ENCODE assay signal across 14 cellular contexts in genomic region chr7:157683251-157684156, GRCh38.
DNase-seq lines count a peak whose midpoint lies in the region; ATAC-seq and TF ChIP-seq lines count a peak whose summit lies in the region.
"Had no signal": no experiment of that assay in that cellular context is flagged by ENCODE, and none has a peak within 500 bp of the region (broad histone marks: within the 10 kb centered on the region; RNA-seq: fewer than 3 reads in every experiment).

No MANE protein-coding gene starts in this region.

- H3K27ac ChIP-seq in heart left ventricle (no peak overlapping the region), right atrium auricular region (no peak overlapping the region), upper lobe of right lung (no peak overlapping the region)

- peaks cover 0 to 3% (median 0%) of the 10 kb centered on the region in 9 donors for H3K36me3 ChIP-seq in heart left ventricle
- H3K36me3 ChIP-seq in right atrium auricular region = no peaks in the 10 kb centered on the region
- no peaks in the 10 kb centered on the region for H3K36me3 ChIP-seq in upper lobe of right lung

- peak overlapping the region in 8 of 12 donors; percentile 16 to 46 (median 34) for H3K4me3 ChIP-seq in heart left ventricle
- H3K4me3 ChIP-seq in right atrium auricular region = peak overlapping the region in 1 of 2 donors; percentile 36
- peak overlapping the region; percentile 27 for H3K4me3 ChIP-seq in astrocyte of the spinal cord (ENCODE audit: low read depth, low read length)
- no peak overlapping the region for H3K4me3 ChIP-seq in upper lobe of right lung

- in situ Hi-C loops in astrocyte of the spinal cord (cut with HindIII; ENCODE audit: low sequenced_read_pairs) = no loop called here

- no peaks in the 10 kb centered on the region for H3K36me3 Mint-ChIP-seq in mesothelial cell of epicardium

- ATAC-seq in heart left ventricle (no peak), upper lobe of right lung (no peak), GM18873 (IDR thresholded peaks at IDR 0.05; ENCODE audit: low FRiP score, unreplicated experiment) (no peak)
- ATAC-seq: esophagus mucosa had no signal

- H3K9me3 Mint-ChIP-seq in mesothelial cell of epicardium = no peaks in the 10 kb centered on the region

- H3K27me3 Mint-ChIP-seq in mesothelial cell of epicardium (ENCODE audit: low read depth) = peaks cover 88% of the 10 kb centered on the region

- peaks cover 7% of the 10 kb centered on the region for H3K4me1 Mint-ChIP-seq in mesothelial cell of epicardium

- TF ChIP-seq POLR2A in heart left ventricle (IDR thresholded peaks at IDR 0.05) = no peak

- 19 to 28% (median 21%) methylated on average over 29 to 33 of the region's 33 CpGs for WGBS in heart left ventricle, 4 donors

- DNase-seq in heart left ventricle = no peak
- DNase-seq in right atrium auricular region (ENCODE audit: low spot score) = no peak
- no peak for DNase-seq in astrocyte of the spinal cord (ENCODE audit: low read depth, low spot score)
- no peak for DNase-seq in mesothelial cell of epicardium (ENCODE audit: low spot score in 2 of 2, unreplicated experiment in 2 of 2)
- peak; percentile 41 for DNase-seq in upper lobe of right lung
- no peak for DNase-seq in NCI-H1105 (lab: John Stamatoyannopoulos, UW)
- no peak for DNase-seq in activated CD4-positive, alpha-beta T cell treated with anti-CD3 and anti-CD28 coated beads for 48 hours
- DNase-seq: mesenchymal stem cell; NCI-H2171; NK-92 treated with Interleukin-12 subunit alpha and Interleukin-12 subunit beta, amount 100 ng/mL, for 24 hours; stimulated activated CD4-positive, alpha-beta T cell treated with anti-CD3 and anti-CD28 coated beads, Interleukin-2, amount 100 ng/mL, for 48 hours had no signal

- no peak overlapping the region for H3K27ac Mint-ChIP-seq in mesothelial cell of epicardium
- H3K27ac Mint-ChIP-seq: B cell had no signal

- peak overlapping the region; percentile 40 for H3K4me3 Mint-ChIP-seq in mesothelial cell of epicardium
- H3K4me3 Mint-ChIP-seq: B cell had no signal

- H3K9me3 ChIP-seq in heart left ventricle (no peaks in the 10 kb centered on the region), right atrium auricular region (no peaks in the 10 kb centered on the region), upper lobe of right lung (no peaks in the 10 kb centered on the region)

- H3K4me1 ChIP-seq in heart left ventricle (peaks cover 0 to 31% (median 7%) of the 10 kb centered on the region in 12 donors), right atrium auricular region (peaks cover 0 to 25% of the 10 kb centered on the region in 2 donors), upper lobe of right lung (no peaks in the 10 kb centered on the region)

- no peak for TF ChIP-seq CTCF in heart left ventricle (IDR thresholded peaks at IDR 0.05)
- TF ChIP-seq CTCF in right atrium auricular region (IDR thresholded peaks at IDR 0.05) = no peak
- TF ChIP-seq CTCF in astrocyte of the spinal cord (IDR thresholded peaks at IDR 0.05; ENCODE audit: low read depth, low read length) = no peak
- no peak for TF ChIP-seq CTCF in mesothelial cell of epicardium (IDR thresholded peaks at IDR 0.05; ENCODE audit: unreplicated experiment)
- no peak for TF ChIP-seq CTCF in upper lobe of right lung (IDR thresholded peaks at IDR 0.05)

- H3K27me3 ChIP-seq in heart left ventricle (peaks cover 41 to 100% (median 76%) of the 10 kb centered on the region in 9 donors), right atrium auricular region (peaks cover 12 to 43% of the 10 kb centered on the region in 2 donors), upper lobe of right lung (peaks cover 100% of the 10 kb centered on the region)

- intact Hi-C loops in heart left ventricle (cut with DNase I) = loop anchor here in 1 of 10 donors (10.0 kb wide), 1 partner anchor 249 kb away; no protein-coding TSS in a partner anchor
- intact Hi-C loops in upper lobe of right lung (cut with DNase I) = no loop called here
